ENCODE assay signal across 20 cellular contexts in genomic region chr19:1217366-1217765, GRCh38. TPM values are rescaled to one million over a fixed set of nuclear protein-coding genes. Genes with fewer than 3 reads are reported as not detected.
DNase-seq lines count a peak whose midpoint lies in the region; ATAC-seq and TF ChIP-seq lines count a peak whose summit lies in the region.
"Had no signal": no experiment of that assay in that cellular context is flagged by ENCODE, and none has a peak within 500 bp of the region (broad histone marks: within the 10 kb centered on the region; RNA-seq: fewer than 3 reads in every experiment).

No MANE protein-coding gene starts in this region.

- DNase-seq in fibroblast of lung (ENCODE audit: low read depth in 2 of 2) (no peak), RKO (ENCODE audit: low spot score) (no peak)
- no peak for DNase-seq in activated CD8-positive, alpha-beta T cell treated with anti-CD3 and anti-CD28 coated beads for 36 hours
- DNase-seq: activated CD4-positive, alpha-beta T cell treated with anti-CD3 and anti-CD28 coated beads, Interleukin-2, amount 50 U/mL, for 4 hours; amniotic stem cell; DND-41; HCEC 1CT; NCI-H146; NCI-H526 treated with DMSO at 0.1 percent for 48 hours; RPMI8226 had no signal

- H3K4me1 Mint-ChIP-seq in activated CD8-positive, alpha-beta T cell treated with anti-CD3 and anti-CD28 coated beads for 36 hours (ENCODE audit: low read depth), result peaks cover 17% of the 10 kb centered on the region

- H3K9me3 Mint-ChIP-seq in activated CD8-positive, alpha-beta T cell treated with anti-CD3 and anti-CD28 coated beads for 36 hours, result no peaks in the 10 kb centered on the region
- H3K9me3 Mint-ChIP-seq: dendritic cell treated with granulocyte-macrophage colony-stimulating factor and Interleukin-4, amounts not matched to agents 40 ng/mL and 50 ng/mL, for 4 days had no signal

- H3K27ac Mint-ChIP-seq in activated CD8-positive, alpha-beta T cell treated with anti-CD3 and anti-CD28 coated beads for 36 hours, result no peak overlapping the region
- H3K27ac Mint-ChIP-seq: dendritic cell treated with granulocyte-macrophage colony-stimulating factor and Interleukin-4, amounts not matched to agents 40 ng/mL and 50 ng/mL, for 4 days had no signal

- peak overlapping the region in 2 of 11 experiments; percentile 13 to 26; a peak in 1 of 22 replicates for H3K27ac ChIP-seq in BLaER1 treated with 17β-estradiol and CSF1 and Interleukin-3, amounts not matched to agents 10 nM and 100 nM
- H3K27ac ChIP-seq in OCI-LY1 (ENCODE audit: low read depth, low read length, poor library complexity, severe bottlenecking), result peak overlapping the region; percentile 49
- H3K27ac ChIP-seq in fibroblast of lung (ENCODE audit: insufficient read depth, low read length), result peak overlapping the region; percentile 16
- H3K27ac ChIP-seq in rectal smooth muscle tissue (ENCODE audit: low read depth, low read length), result peak overlapping the region; percentile 30
- H3K27ac ChIP-seq: KMS-11, neutrophil had no signal

- ATAC-seq in GM21360 (IDR thresholded peaks at IDR 0.05; ENCODE audit: unreplicated experiment) (no peak), HG03432 (IDR thresholded peaks at IDR 0.05; ENCODE audit: unreplicated experiment) (no peak)
- no peak for ATAC-seq in activated CD8-positive, alpha-beta T cell treated with anti-CD3 and anti-CD28 coated beads for 36 hours

- H3K9me2 ChIP-seq in OCI-LY1 (ENCODE audit: low read depth, low read length), result no peaks in the 10 kb centered on the region

- H3K4me3 Mint-ChIP-seq in activated CD8-positive, alpha-beta T cell treated with anti-CD3 and anti-CD28 coated beads for 36 hours, result no peak overlapping the region
- H3K4me3 Mint-ChIP-seq: dendritic cell treated with granulocyte-macrophage colony-stimulating factor and Interleukin-4, amounts not matched to agents 40 ng/mL and 50 ng/mL, for 4 days had no signal

- intact Hi-C loops in activated CD8-positive, alpha-beta T cell treated with anti-CD3 and anti-CD28 coated beads for 36 hours (cut with micrococcal nuclease), result no loop called here

- peaks cover 37 to 77% (median 57%) of the 10 kb centered on the region in 10 experiments for H3K4me1 ChIP-seq in BLaER1 treated with 17β-estradiol and CSF1 and Interleukin-3, amounts not matched to agents 10 nM and 100 nM
- H3K4me1 ChIP-seq in OCI-LY1 (ENCODE audit: insufficient read depth, low read length, severe bottlenecking) (peaks cover 45% of the 10 kb centered on the region), fibroblast of lung (ENCODE audit: control insufficient read depth, extremely low read depth, insufficient read depth, low read length) (peaks cover 27% of the 10 kb centered on the region), rectal smooth muscle tissue (ENCODE audit: control insufficient read depth, insufficient read depth, low read length) (peaks cover 36% of the 10 kb centered on the region)

- H3K27me3 ChIP-seq in BLaER1 treated with 17β-estradiol and CSF1 and Interleukin-3, amounts not matched to agents 10 nM and 100 nM, result no peaks in the 10 kb centered on the region
- H3K27me3 ChIP-seq in OCI-LY1 (ENCODE audit: insufficient read depth, low read length), result no peaks in the 10 kb centered on the region
- H3K27me3 ChIP-seq in fibroblast of lung (ENCODE audit: control insufficient read depth, insufficient read depth, low read length), result no peaks in the 10 kb centered on the region
- H3K27me3 ChIP-seq in rectal smooth muscle tissue (ENCODE audit: control insufficient read depth, insufficient read depth, low read length), result no peaks in the 10 kb centered on the region
- H3K27me3 ChIP-seq: neutrophil, suprapubic skin had no signal

- TF ChIP-seq CTCF in OCI-LY1 (IDR thresholded peaks at IDR 0.05; ENCODE audit: low read length), result no peak
- no peak for TF ChIP-seq CTCF in fibroblast of lung (conservative IDR thresholded peaks at IDR 0.05 in 1 of 2, IDR thresholded peaks at IDR 0.05 in 1 of 2; ENCODE audit: low read depth in 1 of 2, low read length in 2 of 2)
- TF ChIP-seq CTCF in activated CD8-positive, alpha-beta T cell treated with anti-CD3 and anti-CD28 coated beads for 36 hours (IDR thresholded peaks at IDR 0.05), result no peak

- POLR2A ChIA-PET in activated CD8-positive, alpha-beta T cell treated with anti-CD3 and anti-CD28 coated beads for 36 hours (lab: Charles Lee), result no interaction called here

- no peak overlapping the region for H3K4me3 ChIP-seq in BLaER1 treated with 17β-estradiol and CSF1 and Interleukin-3, amounts not matched to agents 10 nM and 100 nM
- H3K4me3 ChIP-seq in OCI-LY1 (ENCODE audit: low read depth, low read length, poor library complexity, severe bottlenecking) (no peak overlapping the region), fibroblast of lung (replicated peaks in 1 of 4; ENCODE audit: control extremely low read depth in 1 of 4, insufficient read depth in 1 of 4, low read depth in 3 of 4, low read length in 4 of 4) (no peak overlapping the region), rectal smooth muscle tissue (ENCODE audit: low read length) (no peak overlapping the region)
- H3K4me3 ChIP-seq: lung, suprapubic skin had no signal

- no peaks in the 10 kb centered on the region for H3F3A ChIP-seq in OCI-LY1 (ENCODE audit: insufficient read depth, low read length)

- H2AFZ ChIP-seq in OCI-LY1 (ENCODE audit: low read length), result no peak overlapping the region
- no peak overlapping the region for H2AFZ ChIP-seq in fibroblast of lung (ENCODE audit: low read length)

- peak overlapping the region in 3 of 11 experiments; percentile 10 to 87 (median 48); a peak in 1 of 22 replicates for H3K4me2 ChIP-seq in BLaER1 treated with 17β-estradiol and CSF1 and Interleukin-3, amounts not matched to agents 10 nM and 100 nM
- H3K4me2 ChIP-seq in OCI-LY1 (ENCODE audit: low read length) (peak overlapping the region; percentile 14; the same call in 1 of the 2 replicates), fibroblast of lung (ENCODE audit: extremely low read depth, insufficient read depth, low read length) (no peak overlapping the region)
- H3K4me2 ChIP-seq: KMS-11 had no signal

- peaks cover 7% of the 10 kb centered on the region for H3K36me3 Mint-ChIP-seq in activated CD8-positive, alpha-beta T cell treated with anti-CD3 and anti-CD28 coated beads for 36 hours (ENCODE audit: low read depth)

- CTCF ChIA-PET in activated CD8-positive, alpha-beta T cell treated with anti-CD3 and anti-CD28 coated beads for 36 hours (lab: Charles Lee), result interaction anchor here (0.9 to 2.5 kb wide), 3 partner anchors 23 to 104 kb away, joined by 3 to 7 read pairs (median 4); partner anchors contain the start of gene ATP5F1D

- H3K9ac ChIP-seq in BLaER1 treated with 17β-estradiol and CSF1 and Interleukin-3, amounts not matched to agents 10 nM and 100 nM, result peak overlapping the region in 8 of 11 experiments; percentile 5 to 79 (median 34); a peak in 7 of 22 replicates
- H3K9ac ChIP-seq in OCI-LY1 (ENCODE audit: low read length) (no peak overlapping the region), fibroblast of lung (ENCODE audit: insufficient read depth, low read length) (no peak overlapping the region), rectal smooth muscle tissue (ENCODE audit: low read length) (no peak overlapping the region)
- H3K9ac ChIP-seq: KMS-11 had no signal

- H4K20me1 ChIP-seq in BLaER1 treated with 17β-estradiol and CSF1 and Interleukin-3, amounts not matched to agents 10 nM and 100 nM, result peaks cover 77 to 100% (median 91%) of the 10 kb centered on the region in 11 experiments
- H4K20me1 ChIP-seq in OCI-LY1 (ENCODE audit: insufficient read depth, low read length) (no peaks in the 10 kb centered on the region), fibroblast of lung (ENCODE audit: control insufficient read depth, extremely low read depth, insufficient read depth, low read length) (no peaks in the 10 kb centered on the region)

- no peaks in the 10 kb centered on the region for H3K27me3 Mint-ChIP-seq in activated CD8-positive, alpha-beta T cell treated with anti-CD3 and anti-CD28 coated beads for 36 hours
- H3K27me3 Mint-ChIP-seq: dendritic cell treated with granulocyte-macrophage colony-stimulating factor and Interleukin-4, amounts not matched to agents 40 ng/mL and 50 ng/mL, for 4 days had no signal

- H3K79me2 ChIP-seq in OCI-LY1 (ENCODE audit: insufficient read depth, low read length) (peaks cover 3% of the 10 kb centered on the region; the same call in 1 of the 2 replicates), fibroblast of lung (ENCODE audit: control insufficient read depth, insufficient read depth, low read length) (peaks cover 52% of the 10 kb centered on the region)

- peaks cover 36 to 77% (median 59%) of the 10 kb centered on the region in 11 experiments for H3K36me3 ChIP-seq in BLaER1 treated with 17β-estradiol and CSF1 and Interleukin-3, amounts not matched to agents 10 nM and 100 nM
- H3K36me3 ChIP-seq in OCI-LY1 (ENCODE audit: insufficient read depth, low read length) (peaks cover 6% of the 10 kb centered on the region; the same call in 1 of the 2 replicates), fibroblast of lung (ENCODE audit: control insufficient read depth, insufficient read depth, low read length) (peaks cover 20% of the 10 kb centered on the region), rectal smooth muscle tissue (ENCODE audit: control insufficient read depth, insufficient read depth, low read length) (peaks cover 7% of the 10 kb centered on the region)

- no peaks in the 10 kb centered on the region for H3K9me3 ChIP-seq in BLaER1 treated with 17β-estradiol and CSF1 and Interleukin-3, amounts not matched to agents 10 nM and 100 nM (replicated peaks in 1 of 11)
- H3K9me3 ChIP-seq in OCI-LY1 (ENCODE audit: low read length), result no peaks in the 10 kb centered on the region
- H3K9me3 ChIP-seq in fibroblast of lung (ENCODE audit: control insufficient read depth, insufficient read depth, low read depth, low read length), result no peaks in the 10 kb centered on the region
- H3K9me3 ChIP-seq: neutrophil, suprapubic skin had no signal

RNA-seq across cellular contexts. Expression of gene STK11, which starts 11.8 kb away (rescaled TPM):
- 96.6 and 100 TPM in 2 replicates for total RNA-seq in fibroblast of lung
- 23.7 TPM in 2 replicates for polyA plus RNA-seq in fibroblast of lung
- 32.9 and 34.7 TPM in 2 replicates for polyA plus RNA-seq in fibroblast of lung (2012)
- polyA minus RNA-seq in fibroblast of lung (ENCODE audit: low replicate concordance), result 24.9 and 42.8 TPM in 2 replicates
- total RNA-seq in activated CD8-positive, alpha-beta T cell treated with anti-CD3 and anti-CD28 coated beads for 36 hours, result 10 to 100 TPM; 55.1 to 58.0 TPM

RNA-seq across cellular contexts. Expression of gene CBARP, which starts 20.4 kb away (rescaled TPM):
- 1.5 TPM in 2 replicates for total RNA-seq in fibroblast of lung
- 0.31 and 1.0 TPM in 2 replicates for polyA plus RNA-seq in fibroblast of lung
- 2.1 and 5.0 TPM in 2 replicates for polyA plus RNA-seq in fibroblast of lung (2012)
- polyA minus RNA-seq in fibroblast of lung (ENCODE audit: low replicate concordance), result 0.94 and 3.6 TPM in 2 replicates
- total RNA-seq in activated CD8-positive, alpha-beta T cell treated with anti-CD3 and anti-CD28 coated beads for 36 hours, result under 1 TPM; 0.49 to 0.86 TPM

RNA-seq across cellular contexts. Expression of gene ATP5F1D, which starts 24.2 kb away (rescaled TPM):
- 13.4 and 20.5 TPM in 2 replicates for total RNA-seq in fibroblast of lung
- polyA plus RNA-seq in fibroblast of lung, result 53.8 and 79.8 TPM in 2 replicates
- 174 and 278 TPM in 2 replicates for polyA plus RNA-seq in fibroblast of lung (2012)
- 23.2 and 31.0 TPM in 2 replicates for polyA minus RNA-seq in fibroblast of lung (ENCODE audit: low replicate concordance)
- 100 to 1,000 TPM; 186 to 199 TPM for total RNA-seq in activated CD8-positive, alpha-beta T cell treated with anti-CD3 and anti-CD28 coated beads for 36 hours

RNA-seq across cellular contexts. Expression of gene MIDN, which starts 31.0 kb away (rescaled TPM):
- 13.6 and 18.8 TPM in 2 replicates for total RNA-seq in fibroblast of lung
- 12.0 and 18.0 TPM in 2 replicates for polyA plus RNA-seq in fibroblast of lung
- 30.3 and 40.2 TPM in 2 replicates for polyA plus RNA-seq in fibroblast of lung (2012)
- polyA minus RNA-seq in fibroblast of lung (ENCODE audit: low replicate concordance), result 27.6 and 36.6 TPM in 2 replicates
- total RNA-seq in activated CD8-positive, alpha-beta T cell treated with anti-CD3 and anti-CD28 coated beads for 36 hours, result 10 to 100 TPM; 41.1 to 43.9 TPM

RNA-seq across cellular contexts. Expression of gene SBNO2, which starts 43.3 kb away (rescaled TPM):
- total RNA-seq in fibroblast of lung, result 49.6 and 55.8 TPM in 2 replicates
- polyA plus RNA-seq in fibroblast of lung, result 12.6 and 14.3 TPM in 2 replicates
- 33.0 and 34.3 TPM in 2 replicates for polyA plus RNA-seq in fibroblast of lung (2012)
- polyA minus RNA-seq in fibroblast of lung (ENCODE audit: low replicate concordance), result 72.0 and 92.9 TPM in 2 replicates
- 10 to 100 TPM; 41.7 to 42.0 TPM for total RNA-seq in activated CD8-positive, alpha-beta T cell treated with anti-CD3 and anti-CD28 coated beads for 36 hours

Comparison
In these comparisons a context has a peak if more than half of its experiments do, and no peak if none do; other contexts are left out.
1. H3K9ac ChIP-seq: peak in BLaER1 treated with 17β-estradiol and CSF1 and Interleukin-3, amounts not matched to agents 10 nM and 100 nM (8 of 11); none in OCI-LY1 (single experiment), fibroblast of lung (single experiment) and rectal smooth muscle tissue (single experiment).